ENCODE assay signal across 38 cellular contexts in genomic region chr14:31556191-31556590, GRCh38.
"Had no signal": no experiment of that assay in that cellular context is flagged by ENCODE, and none has a peak within 500 bp of the region (broad histone marks: within the 10 kb centered on the region; RNA-seq: fewer than 3 reads in every experiment).

No MANE protein-coding gene starts in this region.

- H3K9me3 Mint-ChIP-seq: activated B cell treated with CpG ODN at 0.5 μM for 24 hours; activated CD4-positive, alpha-beta memory T cell treated with anti-CD3 and anti-CD28 coated beads, Interleukin-2, amount 10 ng/mL, durations not matched to agents 7 days and 5 days; activated CD4-positive, alpha-beta T cell treated with anti-CD3 and anti-CD28 coated beads, Interleukin-2, amount 10 ng/mL, durations not matched to agents 7 days and 5 days; activated naive CD4-positive, alpha-beta T cell treated with anti-CD3 and anti-CD28 coated beads, Interleukin-2, amount 10 ng/mL, durations not matched to agents 7 days and 5 days; activated naive CD4-positive, alpha-beta T cell treated with anti-CD3 and anti-CD28 coated beads, Interleukin-2, amount 50 U/mL, for 24 hours; activated naive CD8-positive, alpha-beta T cell treated with anti-CD3 and anti-CD28 coated beads, Interleukin-2, amount 50 U/mL, for 24 hours; activated T-cell treated with anti-CD3 and anti-CD28 coated beads, Interleukin-2, amount 50 U/mL, for 24 hours; activated T-helper 2 cell treated with anti-CD3 and anti-CD28 coated beads, Interferon-gamma antibody, Interleukin-2, Interleukin-4, amounts not matched to agents 10 μg/mL and 5 μg/mL and 100 μg/mL, durations not matched to agents 14 hours and 24 hours and 36 hours; T-helper 1 cell treated with Interleukin-12 subunit alpha and Interleukin-12 subunit beta and Interleukin-4 antibody, amounts not matched to agents 30 μg/mL and 1 μg/mL, for 36 hours; T-helper 2 cell treated with Interferon-gamma antibody and Interleukin-4, amounts not matched to agents 5 μg/mL and 100 μg/mL, for 36 hours had no signal

- H3K36me3 Mint-ChIP-seq: activated naive CD4-positive, alpha-beta T cell treated with anti-CD3 and anti-CD28 coated beads, Interleukin-2, amount 50 U/mL, for 24 hours; activated naive CD8-positive, alpha-beta T cell; activated naive CD8-positive, alpha-beta T cell treated with anti-CD3 and anti-CD28 coated beads, Interleukin-2, amount 10 ng/mL, durations not matched to agents 7 days and 5 days; brain had no signal

- H3K36me3 ChIP-seq: ascending aorta, cardiac muscle cell had no signal

- H3K4me1 Mint-ChIP-seq: activated naive CD8-positive, alpha-beta T cell treated with anti-CD3 and anti-CD28 coated beads, Interleukin-2, amount 10 ng/mL, durations not matched to agents 7 days and 5 days had no signal

- H3K4me3 ChIP-seq: ascending aorta, cardiac muscle cell had no signal

- H3K27ac Mint-ChIP-seq: activated B cell treated with CpG ODN at 0.5 μM for 24 hours; activated CD4-positive, alpha-beta memory T cell treated with anti-CD3 and anti-CD28 coated beads, Interleukin-2, amount 10 ng/mL, durations not matched to agents 7 days and 5 days; activated CD4-positive, alpha-beta T cell treated with anti-CD3 and anti-CD28 coated beads for 36 hours; activated CD4-positive, alpha-beta T cell treated with anti-CD3 and anti-CD28 coated beads, Interleukin-2, amount 10 ng/mL, durations not matched to agents 7 days and 5 days; activated CD8-positive, alpha-beta memory T cell treated with anti-CD3 and anti-CD28 coated beads, Interleukin-2, amount 10 ng/mL, durations not matched to agents 7 days and 5 days; activated CD8-positive, alpha-beta T cell treated with anti-CD3 and anti-CD28 coated beads, Interleukin-2, amount 10 ng/mL, durations not matched to agents 7 days and 5 days; activated naive CD4-positive, alpha-beta T cell treated with anti-CD3 and anti-CD28 coated beads, Interleukin-2, amount 10 ng/mL, durations not matched to agents 7 days and 5 days; activated naive CD4-positive, alpha-beta T cell treated with anti-CD3 and anti-CD28 coated beads, Interleukin-2, amount 50 U/mL, for 24 hours; activated naive CD8-positive, alpha-beta T cell; activated naive CD8-positive, alpha-beta T cell treated with anti-CD3 and anti-CD28 coated beads, Interleukin-2, amount 10 ng/mL, durations not matched to agents 7 days and 5 days; activated naive CD8-positive, alpha-beta T cell treated with anti-CD3 and anti-CD28 coated beads, Interleukin-2, amount 50 U/mL, for 24 hours; activated T-cell treated with anti-CD3 and anti-CD28 coated beads, Interleukin-2, amount 50 U/mL, for 24 hours; activated T-helper 2 cell treated with anti-CD3 and anti-CD28 coated beads, Interferon-gamma antibody, Interleukin-2, Interleukin-4, amounts not matched to agents 10 μg/mL and 5 μg/mL and 100 μg/mL, durations not matched to agents 14 hours and 24 hours and 36 hours; brain; T-helper 1 cell treated with Interleukin-12 subunit alpha and Interleukin-12 subunit beta and Interleukin-4 antibody, amounts not matched to agents 30 μg/mL and 1 μg/mL, for 36 hours; T-helper 2 cell treated with Interferon-gamma antibody and Interleukin-4, amounts not matched to agents 5 μg/mL and 100 μg/mL, for 36 hours had no signal

- H3K9me3 ChIP-seq: ascending aorta had no signal

- H3K4me3 Mint-ChIP-seq: activated B cell treated with CpG ODN at 0.5 μM for 24 hours; activated CD4-positive, alpha-beta memory T cell treated with anti-CD3 and anti-CD28 coated beads, Interleukin-2, amount 10 ng/mL, durations not matched to agents 7 days and 5 days; activated CD4-positive, alpha-beta T cell treated with anti-CD3 and anti-CD28 coated beads for 36 hours; activated CD4-positive, alpha-beta T cell treated with anti-CD3 and anti-CD28 coated beads, Interleukin-2, amount 10 ng/mL, durations not matched to agents 7 days and 5 days; activated CD8-positive, alpha-beta memory T cell treated with anti-CD3 and anti-CD28 coated beads, Interleukin-2, amount 10 ng/mL, durations not matched to agents 7 days and 5 days; activated CD8-positive, alpha-beta T cell treated with anti-CD3 and anti-CD28 coated beads, Interleukin-2, amount 10 ng/mL, durations not matched to agents 7 days and 5 days; activated naive CD4-positive, alpha-beta T cell treated with anti-CD3 and anti-CD28 coated beads, Interleukin-2, amount 10 ng/mL, durations not matched to agents 7 days and 5 days; activated naive CD4-positive, alpha-beta T cell treated with anti-CD3 and anti-CD28 coated beads, Interleukin-2, amount 50 U/mL, for 24 hours; activated naive CD8-positive, alpha-beta T cell; activated naive CD8-positive, alpha-beta T cell treated with anti-CD3 and anti-CD28 coated beads, Interleukin-2, amount 10 ng/mL, durations not matched to agents 7 days and 5 days; activated naive CD8-positive, alpha-beta T cell treated with anti-CD3 and anti-CD28 coated beads, Interleukin-2, amount 50 U/mL, for 24 hours; activated T-cell treated with anti-CD3 and anti-CD28 coated beads, Interleukin-2, amount 50 U/mL, for 24 hours; central memory CD8-positive, alpha-beta T cell; T-helper 1 cell treated with Interleukin-12 subunit alpha and Interleukin-12 subunit beta and Interleukin-4 antibody, amounts not matched to agents 30 μg/mL and 1 μg/mL, for 36 hours; T-helper 2 cell treated with Interferon-gamma antibody and Interleukin-4, amounts not matched to agents 5 μg/mL and 100 μg/mL, for 36 hours had no signal

- H3K27me3 ChIP-seq: ascending aorta had no signal

- FAIRE-seq: bronchial epithelial cell, TTC549 had no signal

- H3K27ac ChIP-seq: ascending aorta, cardiac muscle cell, VCaP had no signal

- DNase-seq: activated B cell treated with CpG ODN at 0.5 μM for 24 hours; activated CD4-positive, alpha-beta memory T cell treated with anti-CD3 and anti-CD28 coated beads, Interleukin-2, amount 10 ng/mL, durations not matched to agents 7 days and 5 days; activated CD4-positive, alpha-beta T cell treated with anti-CD3 and anti-CD28 coated beads for 1 hour; activated CD4-positive, alpha-beta T cell treated with anti-CD3 and anti-CD28 coated beads for 36 hours; activated CD4-positive, alpha-beta T cell treated with anti-CD3 and anti-CD28 coated beads for 48 hours; activated CD4-positive, alpha-beta T cell treated with anti-CD3 and anti-CD28 coated beads, Interleukin-2, amount 10 ng/mL, durations not matched to agents 7 days and 5 days; activated CD4-positive, alpha-beta T cell treated with anti-CD3 and anti-CD28 coated beads, Interleukin-2, amount 50 U/mL, for 48 hours; activated CD8-positive, alpha-beta memory T cell treated with anti-CD3 and anti-CD28 coated beads for 24 hours; activated CD8-positive, alpha-beta memory T cell treated with anti-CD3 and anti-CD28 coated beads, Interleukin-2, amount 10 ng/mL, durations not matched to agents 7 days and 5 days; activated CD8-positive, alpha-beta memory T cell treated with anti-CD3 and anti-CD28 coated beads, Interleukin-2, amount 50 U/mL, for 48 hours; activated CD8-positive, alpha-beta T cell treated with anti-CD3 and anti-CD28 coated beads, Interleukin-2, amount 10 ng/mL, durations not matched to agents 7 days and 5 days; activated effector memory CD4-positive, alpha-beta T cell treated with Interleukin-2 at 50 U/mL for 16 hours; activated gamma-delta T cell; activated naive CD4-positive, alpha-beta T cell treated with anti-CD3 and anti-CD28 coated beads, Interleukin-2, amount 10 ng/mL, durations not matched to agents 7 days and 5 days; activated naive CD4-positive, alpha-beta T cell treated with Interleukin-2 at 50 U/mL for 16 hours; activated naive CD8-positive, alpha-beta T cell treated with anti-CD3 and anti-CD28 coated beads, Interleukin-2, amount 10 ng/mL, durations not matched to agents 7 days and 5 days; activated naive CD8-positive, alpha-beta T cell treated with anti-CD3 and anti-CD28 coated beads, Interleukin-2, amount 50 U/mL, for 24 hours; activated T-cell treated with anti-CD3 and anti-CD28 coated beads, Interleukin-2, amount 50 U/mL, for 24 hours; activated T-cell treated with anti-CD3 and anti-CD28 coated beads, Interleukin-2, amount 50 U/mL, for 48 hours; amygdala; anterior cingulate cortex; caudate nucleus; cerebellar nuclear complex; T-helper 1 cell; T-helper 2 cell; T-helper 9 cell had no signal
